Comparison of ENCODE assay signal across 34 cellular contexts in the genomic region with DNA sequence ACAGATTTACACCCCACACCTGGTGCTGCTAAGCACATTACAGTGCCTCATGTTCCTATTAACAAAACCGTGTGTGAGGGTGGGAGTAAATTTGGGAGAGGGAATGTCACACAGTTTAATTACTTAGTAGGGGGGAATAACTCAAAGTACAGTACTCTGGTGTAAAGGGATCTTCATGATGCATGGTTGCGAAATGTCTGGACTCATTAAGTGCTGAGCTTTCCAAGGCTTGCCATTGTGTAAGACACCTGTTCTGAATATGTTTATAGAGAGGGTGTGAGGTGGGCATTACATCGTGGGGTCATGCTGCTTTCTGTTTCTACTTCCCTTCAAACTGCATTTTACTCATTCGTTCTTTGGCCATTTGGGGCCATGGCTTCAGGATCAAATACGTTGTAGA.
DNase-seq lines count a peak whose midpoint lies in the region; ATAC-seq, FAIRE-seq and TF ChIP-seq lines count a peak whose summit lies in the region.
"Had no signal": no experiment of that assay in that cellular context is flagged by ENCODE, and none has a peak within 500 bp of the region (broad histone marks: within the 10 kb centered on the region; RNA-seq: fewer than 3 reads in every experiment).

No MANE protein-coding gene starts in this region.

- CTCF ChIA-PET in H1 (lab: Charles Lee; ENCODE audit: partially characterized antibody): interaction anchor here (1.0 to 2.2 kb wide), 3 partner anchors 10 to 84 kb away, joined by 3 to 10 read pairs (median 3); no protein-coding TSS in a partner anchor
- CTCF ChIA-PET in HepG2 (lab: Yijun Ruan, JAX; ENCODE audit: low intra/inter-chr PET ratio, low total read pairs): no interaction called here

- H3K79me2 ChIP-seq in H1 (ENCODE audit: control insufficient read depth in 1 of 2, insufficient read depth in 2 of 2, low read length in 2 of 2) (no peaks in the 10 kb centered on the region), HepG2 (ENCODE audit: insufficient read depth, low read length) (no peaks in the 10 kb centered on the region)

- H4K5ac ChIP-seq in H1 (ENCODE audit: insufficient read length, low read depth, low read length): no peak overlapping the region

- 90% methylated on average over 5 of the region's 5 CpGs; no CpG with 5 or more reads in 1 of the 2 experiments for WGBS in H1 (ENCODE audit: extremely low coverage in 1 of 2, insufficient coverage in 1 of 2, insufficient read length in 1 of 2, insufficient replicate concordance in 2 of 2, low coverage in 1 of 2, low lambda C conversion rate in 2 of 2, missing lambda C conversion rate in 1 of 2), 2 experiments
- WGBS in HepG2 (ENCODE audit: low lambda C conversion rate): 46% methylated on average over 5 of the region's 5 CpGs

- no peaks in the 10 kb centered on the region for H3K23me2 ChIP-seq in H1 (ENCODE audit: low read depth, low read length)

- ATAC-seq in HepG2: no peak
- ATAC-seq: activated T-helper 17 cell treated with anti-CD3 and anti-CD28 coated beads, Interleukin-2, amount 50 U/mL, for 72 hours; mucosa of descending colon; Panc1; T-cell had no signal

- no peak overlapping the region for H3K27ac ChIP-seq in H1 (ENCODE audit: low read depth, low read length)
- H3K27ac ChIP-seq in HepG2 (ENCODE audit: extremely low read length, insufficient read depth, low read length): no peak overlapping the region
- H3K27ac ChIP-seq: ascending aorta, lower lobe of right lung, stomach, thyroid gland had no signal

- H3K79me1 ChIP-seq in H1 (ENCODE audit: low read depth, low read length): no peaks in the 10 kb centered on the region

- H2BK15ac ChIP-seq in H1 (ENCODE audit: low read length): no peak overlapping the region

- TF ChIP-seq EP300 in H1 (IDR thresholded peaks at IDR 0.05; ENCODE audit: borderline replicate concordance in 1 of 2, low read depth in 2 of 2, low read length in 2 of 2) (no peak), HepG2 (IDR thresholded peaks at IDR 0.05; ENCODE audit: low read depth in 2 of 2, low read length in 2 of 2) (no peak), HepG2 (CRISPR knock-in tag; IDR thresholded peaks at IDR 0.05; ENCODE audit: borderline replicate concordance) (no peak)

- no peak overlapping the region for H3K14ac ChIP-seq in H1 (ENCODE audit: insufficient read length)

- H4K91ac ChIP-seq in H1 (replicated peaks; ENCODE audit: insufficient read length, low read length): no peak overlapping the region

- H2BK12ac ChIP-seq in H1 (ENCODE audit: low read depth, low read length): no peak overlapping the region

- H3K4me1 ChIP-seq in H1 (replicated peaks in 1 of 4; ENCODE audit: control insufficient read depth in 3 of 4, insufficient read depth in 4 of 4, low read length in 3 of 4): peaks cover 0 to 3% (median 0%) of the 10 kb centered on the region in 4 experiments; a peak in 1 of 7 replicates
- no peaks in the 10 kb centered on the region for H3K4me1 ChIP-seq in HepG2 (ENCODE audit: insufficient read depth, low read length)
- H3K4me1 ChIP-seq: ascending aorta, lower lobe of right lung, stomach, thyroid gland had no signal

- no peak overlapping the region for H2AFZ ChIP-seq in H1 (ENCODE audit: low read length)
- no peak overlapping the region for H2AFZ ChIP-seq in HepG2 (ENCODE audit: low read length)

- H3K56ac ChIP-seq in H1 (replicated peaks; ENCODE audit: insufficient read length, low read depth, low read length): no peak overlapping the region

- in situ Hi-C loops in HepG2 (cut with HindIII; ENCODE audit: extremely low pct_ligation_motif_present, low pct_unique_long_range_greater_than_20kb): no loop called here

- no peak overlapping the region for H2BK5ac ChIP-seq in H1 (ENCODE audit: low read depth, low read length)

- POLR2A ChIA-PET in H1 (lab: Charles Lee; ENCODE audit: partially characterized antibody): no interaction called here
- POLR2A ChIA-PET in HepG2 (lab: Yijun Ruan, JAX): no interaction called here

- TF ChIP-seq POLR2A in NB4 (IDR thresholded peaks at IDR 0.05; ENCODE audit: extremely low read depth, insufficient read length) (no peak), H1 (IDR thresholded peaks at IDR 0.05; ENCODE audit: control extremely low read depth in 1 of 2, low read depth in 2 of 2, low read length in 2 of 2) (no peak), HepG2 (IDR thresholded peaks at IDR 0.05; ENCODE audit: insufficient read depth in 1 of 2, low read depth in 2 of 2, low read length in 2 of 2) (no peak)

- H3K23ac ChIP-seq in H1 (ENCODE audit: insufficient read length): no peak overlapping the region

- H2BK120ac ChIP-seq in H1 (replicated peaks; ENCODE audit: low read depth, low read length): no peak overlapping the region

- FAIRE-seq in H1 (lab: Jason Lieb, UNC) (no peak), HepG2 (lab: Jason Lieb, UNC) (no peak), urothelium cell line (lab: Jason Lieb, UNC) (no peak)
- FAIRE-seq: GM12892, kidney, small intestine had no signal

- H2BK20ac ChIP-seq in H1 (ENCODE audit: low read length): no peak overlapping the region

- no peak overlapping the region for H3K4ac ChIP-seq in H1 (replicated peaks; ENCODE audit: insufficient read length, low read depth, low read length)

- intact Hi-C loops in HepG2 (cut with micrococcal nuclease; ENCODE audit: unreplicated experiment): no loop called here

- no peak for TF ChIP-seq RAD21 in H1 (IDR thresholded peaks at IDR 0.05 in 1 of 2, conservative IDR thresholded peaks at IDR 0.05 in 1 of 2; ENCODE audit: low read depth in 2 of 2, low read length in 2 of 2)
- no peak for TF ChIP-seq RAD21 in HepG2 (CRISPR knock-in tag; IDR thresholded peaks at IDR 0.05)

- no peak overlapping the region for H3K18ac ChIP-seq in H1 (ENCODE audit: extremely low read depth, low read length)

- peak; percentile 38 for DNase-seq in NCI-H82 (lab: John Stamatoyannopoulos, UW)
- no peak for DNase-seq in NCI-H82 treated with DMSO at 0.1 percent for 48 hours (lab: John Stamatoyannopoulos, UW; ENCODE audit: unreplicated experiment)
- peak; percentile 14 for DNase-seq in NB4 (ENCODE audit: low read depth)
- no peak for DNase-seq in H1 (ENCODE audit: low read depth in 1 of 2, low spot score in 2 of 2)
- no peak for DNase-seq in HepG2 (ENCODE audit: low spot score)
- DNase-seq in urothelium cell line (ENCODE audit: low spot score): no peak
- no peak for DNase-seq in NCI-H226
- no peak for DNase-seq in AG20443 (ENCODE audit: low spot score)
- DNase-seq: 8988T; activated CD4-positive, alpha-beta T cell treated with anti-CD3 and anti-CD28 coated beads, Interleukin-2, amount 50 U/mL, for 4 hours; activated CD4-positive, CD25-positive, alpha-beta regulatory T cell; CD8-positive, alpha-beta memory T cell; central memory CD4-positive, alpha-beta T cell; dermis blood vessel endothelial cell; DMS 273 treated with DMSO at 0.1 percent for 48 hours; glutamatergic neuron; kidney; lower lobe of right lung; mucosa of descending colon; NCI-H1105 treated with DMSO at 0.1 percent for 48 hours; NCI-H2029; NCI-H2227 treated with DMSO at 0.1 percent for 48 hours; NCI-H774; SHP77 treated with DMSO at 0.1 percent for 48 hours; small intestine; stimulated activated CD4-positive, alpha-beta T cell treated with anti-CD3 and anti-CD28 coated beads, Interleukin-1b, Interleukin-23, amount 100 ng/mL, for 48 hours; stimulated activated CD8-positive, alpha-beta memory T cell treated with anti-CD3 and anti-CD28 coated beads, Interleukin-4, amount 100 ng/mL, for 48 hours; stomach; T-cell; thyroid gland had no signal

- H3K4me3 ChIP-seq in NB4 (ENCODE audit: low read depth, low read length) (no peak overlapping the region), H1 (ENCODE audit: extremely low read depth in 1 of 4, insufficient read depth in 2 of 4, low read depth in 3 of 4, low read length in 4 of 4) (no peak overlapping the region), HepG2 (replicated peaks in 1 of 3; ENCODE audit: insufficient read depth in 1 of 3, low read depth in 2 of 3, low read length in 3 of 3) (no peak overlapping the region)
- H3K4me3 ChIP-seq: ascending aorta, lower lobe of right lung, mucosa of descending colon, stomach, thyroid gland had no signal

- no peak overlapping the region for H2AK5ac ChIP-seq in H1 (ENCODE audit: low read depth, low read length)

- H4K8ac ChIP-seq in H1 (ENCODE audit: extremely low read depth, insufficient read depth, low read length): no peak overlapping the region

- TF ChIP-seq CTCF in NB4 (IDR thresholded peaks at IDR 0.05; ENCODE audit: low read depth, low read length): no peak
- TF ChIP-seq CTCF in H1 (IDR thresholded peaks at IDR 0.05; ENCODE audit: control extremely low read depth in 1 of 3, insufficient read depth in 1 of 3, low read depth in 1 of 3, low read length in 3 of 3): no peak
- no peak for TF ChIP-seq CTCF in HepG2 (CRISPR knock-in tag; IDR thresholded peaks at IDR 0.05)

- H3K36me3 ChIP-seq in H1 (ENCODE audit: control insufficient read depth in 2 of 4, insufficient read depth in 4 of 4, low read length in 3 of 4) (no peaks in the 10 kb centered on the region), HepG2 (replicated peaks in 1 of 2; ENCODE audit: control insufficient read depth in 1 of 2, insufficient read depth in 2 of 2, low read length in 2 of 2) (no peaks in the 10 kb centered on the region)
- H3K36me3 ChIP-seq: ascending aorta, lower lobe of right lung, stomach, thyroid gland had no signal

- H3K9me3 ChIP-seq in H1 (ENCODE audit: insufficient read depth in 2 of 2, low read depth in 1 of 2, low read length in 1 of 2): no peaks in the 10 kb centered on the region
- no peaks in the 10 kb centered on the region for H3K9me3 ChIP-seq in HepG2 (ENCODE audit: low read length)
- H3K9me3 ChIP-seq: ascending aorta, lower lobe of right lung, mucosa of descending colon, stomach, thyroid gland had no signal

- H4K20me1 ChIP-seq in H1 (replicated peaks in 1 of 2; ENCODE audit: control insufficient read depth in 1 of 2, insufficient read depth in 2 of 2, low read length in 2 of 2) (no peaks in the 10 kb centered on the region), HepG2 (ENCODE audit: insufficient read depth, low read length) (no peaks in the 10 kb centered on the region)

- BruUV-seq in HepG2 (replicated peaks; lab: Mats Ljungman, UMichigan): no TSS peak

- H3K4me2 ChIP-seq in H1 (ENCODE audit: insufficient read depth in 1 of 2, low read depth in 2 of 2, low read length in 2 of 2) (no peak overlapping the region), HepG2 (ENCODE audit: low read depth, low read length) (no peak overlapping the region)

- no peaks in the 10 kb centered on the region for H3K27me3 ChIP-seq in H1 (replicated peaks in 1 of 4; ENCODE audit: control insufficient read depth in 3 of 4, extremely low read depth in 1 of 4, insufficient read depth in 3 of 4, low read length in 3 of 4)
- no peaks in the 10 kb centered on the region for H3K27me3 ChIP-seq in HepG2 (ENCODE audit: control insufficient read depth in 1 of 2, insufficient read depth in 2 of 2, low read length in 2 of 2)
- H3K27me3 ChIP-seq: ascending aorta, stomach, thyroid gland had no signal

- H3K9ac ChIP-seq in H1 (replicated peaks in 1 of 4; ENCODE audit: extremely low read depth in 1 of 4, low read depth in 3 of 4, low read length in 3 of 4) (no peak overlapping the region), HepG2 (ENCODE audit: insufficient read depth, low read depth, low read length) (no peak overlapping the region)

TF ChIP-seq in H1, 55 proteins besides CTCF, POLR2A, EP300 and RAD21 (continues in another document):
- 0 out of 2 replicates have a peak, but pooled peaks have one; percentile 4 for TF ChIP-seq CEBPB (IDR thresholded peaks at IDR 0.05; ENCODE audit: low read depth, low read length)

Comparison
In these comparisons a context has a peak if more than half of its experiments do, and no peak if none do; other contexts are left out.
1. DNase-seq: peak in NCI-H82 (single experiment) and NB4 (single experiment); none in NCI-H82 treated with DMSO at 0.1 percent for 48 hours (single experiment), H1 (0 of 2), HepG2 (single experiment), urothelium cell line (single experiment), NCI-H226 (single experiment) and AG20443 (single experiment).